Comparison of ENCODE assay signal across 8 cellular contexts in genomic region chr12:93571854-93572711, GRCh38. TPM values are rescaled to one million over a fixed set of nuclear protein-coding genes. Genes with fewer than 3 reads are reported as not detected.
DNase-seq lines count a peak whose midpoint lies in the region; ATAC-seq and TF ChIP-seq lines count a peak whose summit lies in the region.

Gene SOCS2 (plus strand): TSS chr12:93572675. CDS start chr12:93572898, 223 bp downstream.

- peaks cover 30% of the 10 kb centered on the region for H3K36me3 Mint-ChIP-seq in activated CD4-positive, alpha-beta T cell treated with anti-CD3 and anti-CD28 coated beads, Interleukin-2, amount 10 ng/mL, durations not matched to agents 24 days and 14 days (ENCODE audit: low read depth)

- H3K27me3 Mint-ChIP-seq in activated CD4-positive, alpha-beta T cell treated with anti-CD3 and anti-CD28 coated beads, Interleukin-2, amount 10 ng/mL, durations not matched to agents 24 days and 14 days: peaks cover 15% of the 10 kb centered on the region

- no peak for TF ChIP-seq CTCF in testis (IDR thresholded peaks at IDR 0.05)

- peak within 1 kb of the TSS; percentile 88 for H3K27ac Mint-ChIP-seq in activated CD4-positive, alpha-beta T cell treated with anti-CD3 and anti-CD28 coated beads, Interleukin-2, amount 10 ng/mL, durations not matched to agents 24 days and 14 days

- DNase-seq in Karpas-422 (no peak), mucosa of gallbladder (ENCODE audit: low spot score) (no peak), testis (no peak), CD1c-positive myeloid dendritic cell (ENCODE audit: extremely low spot score) (no peak)
- DNase-seq in activated CD4-positive, alpha-beta T cell treated with anti-CD3 and anti-CD28 coated beads, Interleukin-2, amount 10 ng/mL, durations not matched to agents 24 days and 14 days: peak; percentile 84

- in situ Hi-C loops in endometrial microvascular endothelial cells (cut with HindIII; ENCODE audit: inconsistent ontology term, low pct_unique_long_range_greater_than_20kb, low sequenced_read_pairs): no loop called here

- no peak within 1 kb of the TSS for H3K9ac ChIP-seq in Karpas-422 (ENCODE audit: low read length)

- 0 to 1% methylated on average over 19 to 42 of the region's 71 CpGs for WGBS in testis, 2 donors

- TF ChIP-seq POLR2A in GM18505 (IDR thresholded peaks at IDR 0.05; ENCODE audit: borderline replicate concordance, extremely low read depth, insufficient read depth, insufficient read length) (no peak), testis (IDR thresholded peaks at IDR 0.05) (no peak)

- H3K4me2 ChIP-seq in Karpas-422 (ENCODE audit: low read depth, low read length, poor library complexity, severe bottlenecking): peak within 1 kb of the TSS; percentile 61

- H3K36me3 ChIP-seq in Karpas-422 (ENCODE audit: insufficient read depth, low read length): no peaks in the 10 kb centered on the region
- no peaks in the 10 kb centered on the region for H3K36me3 ChIP-seq in testis (ENCODE audit: low read depth, missing control alignments)

- ATAC-seq in GM18505 (IDR thresholded peaks at IDR 0.05; ENCODE audit: unreplicated experiment) (peak; percentile 2), HG03571 (IDR thresholded peaks at IDR 0.05; ENCODE audit: unreplicated experiment) (no peak)

- peaks cover 37% of the 10 kb centered on the region for H3K4me1 Mint-ChIP-seq in activated CD4-positive, alpha-beta T cell treated with anti-CD3 and anti-CD28 coated beads, Interleukin-2, amount 10 ng/mL, durations not matched to agents 24 days and 14 days

- H3K27me3 ChIP-seq in Karpas-422 (ENCODE audit: low read length) (no peaks in the 10 kb centered on the region), testis (no peaks in the 10 kb centered on the region)

- peak within 1 kb of the TSS; percentile 86 for H3K4me3 Mint-ChIP-seq in activated CD4-positive, alpha-beta T cell treated with anti-CD3 and anti-CD28 coated beads, Interleukin-2, amount 10 ng/mL, durations not matched to agents 24 days and 14 days

- H2AFZ ChIP-seq in Karpas-422 (ENCODE audit: low read length): no peak within 1 kb of the TSS

- intact Hi-C loops in activated CD4-positive, alpha-beta T cell treated with anti-CD3 and anti-CD28 coated beads, Interleukin-2, amount 10 ng/mL, durations not matched to agents 24 days and 14 days (cut with micrococcal nuclease): loop anchor here (1.0 to 5.0 kb wide), 9 partner anchors 69 to 890 kb away; partner anchors contain the start of gene EEA1
- intact Hi-C loops in testis (cut with DNase I; ENCODE audit: low total_unique reads): loop anchor here (5.0 to 10.0 kb wide), 2 partner anchors 113 to 170 kb away; no protein-coding TSS in a partner anchor

- no peaks in the 10 kb centered on the region for H3K9me2 ChIP-seq in Karpas-422 (replicated peaks; ENCODE audit: insufficient read depth, low read length)

- peaks cover 3% of the 10 kb centered on the region; the same call in 1 of the 2 replicates for H4K20me1 ChIP-seq in Karpas-422 (ENCODE audit: insufficient read depth, low read depth, low read length)

- H3K9me3 ChIP-seq in Karpas-422 (ENCODE audit: low read length) (no peaks in the 10 kb centered on the region), testis (no peaks in the 10 kb centered on the region)

- H3K4me1 ChIP-seq in Karpas-422 (ENCODE audit: low read length): peaks cover 25% of the 10 kb centered on the region
- H3K4me1 ChIP-seq in testis: no peaks in the 10 kb centered on the region

- H3K4me3 ChIP-seq in Karpas-422 (ENCODE audit: low read length) (peak within 1 kb of the TSS; percentile 47; the same call in 1 of the 2 replicates), testis (peak within 1 kb of the TSS; percentile 64 to 74)

- H3K9me3 Mint-ChIP-seq in activated CD4-positive, alpha-beta T cell treated with anti-CD3 and anti-CD28 coated beads, Interleukin-2, amount 10 ng/mL, durations not matched to agents 24 days and 14 days: no peaks in the 10 kb centered on the region

- H3K27ac ChIP-seq in Karpas-422 (ENCODE audit: low read length): no peak within 1 kb of the TSS
- peak within 1 kb of the TSS; percentile 92 to 96 for H3K27ac ChIP-seq in testis

- no peaks in the 10 kb centered on the region for H3K79me2 ChIP-seq in Karpas-422 (ENCODE audit: low read length)

RNA-seq across cellular contexts. Expression of gene SOCS2, which starts in this region (rescaled TPM):
- total RNA-seq in Karpas-422 (2014; rRNA removed; shearing (Covaris generic); ENCODE audit: low replicate concordance): not detected in 2 replicates
- 11.5 and 16.5 TPM in 2 replicates for total RNA-seq in activated CD4-positive, alpha-beta T cell treated with anti-CD3 and anti-CD28 coated beads, Interleukin-2, amount 10 ng/mL, durations not matched to agents 24 days and 14 days
- 89.3 TPM for total RNA-seq in endometrial microvascular endothelial cells (ENCODE audit: inconsistent ontology term)
- total RNA-seq in mucosa of gallbladder: 13.8 TPM
- total RNA-seq in testis: 10 to 100 TPM; 19.3 to 25.4 TPM
- polyA plus RNA-seq in testis (ENCODE audit: insufficient read depth, low read depth, low replicate concordance): 24.1 TPM

Comparison
In these comparisons a context has a peak if more than half of its experiments do, and no peak if none do; other contexts are left out.
1. RNA of gene SOCS2 (total RNA-seq): 89.3 TPM in endometrial microvascular endothelial cells (single experiment), 19.3 to 25.4 TPM in testis, 11.5 to 16.5 TPM in activated CD4-positive, alpha-beta T cell treated with anti-CD3 and anti-CD28 coated beads, Interleukin-2, amount 10 ng/mL, durations not matched to agents 24 days and 14 days and 13.8 TPM in mucosa of gallbladder (single experiment); not detected in Karpas-422; every median in the first group is over 10 times any median in the second.